In the genomic region with DNA sequence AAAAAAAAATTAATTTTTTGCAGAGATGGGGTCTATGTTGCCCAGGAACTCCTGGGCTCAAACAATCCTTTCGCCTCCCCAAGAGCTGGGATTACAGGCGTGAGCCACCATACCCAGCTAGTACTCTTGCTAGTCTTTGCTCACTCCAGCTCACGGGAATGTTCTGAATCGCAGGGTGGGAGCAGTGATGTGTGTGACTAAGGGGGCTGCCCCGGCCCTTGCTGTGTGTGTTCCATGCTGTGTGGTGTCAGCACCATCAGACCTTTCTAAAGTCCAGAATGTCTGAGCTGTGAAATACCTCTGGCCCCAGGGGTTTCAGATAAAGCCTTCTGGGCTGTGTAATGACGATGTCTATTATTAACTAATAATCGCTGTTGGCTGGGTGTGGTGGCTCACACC, we compare ENCODE assay signal across 30 cellular contexts. TPM values are rescaled to one million over a fixed set of nuclear protein-coding genes. Genes with fewer than 3 reads are reported as not detected.
"Had no signal": no experiment of that assay in that cellular context is flagged by ENCODE, and none has a peak within 500 bp of the region (broad histone marks: within the 10 kb centered on the region; RNA-seq: fewer than 3 reads in every experiment).

No MANE protein-coding gene starts in this region.

- DNase-seq: activated CD4-positive, alpha-beta T cell treated with anti-CD3 and anti-CD28 coated beads for 36 hours; activated CD4-positive, CD25-positive, alpha-beta regulatory T cell; activated CD8-positive, alpha-beta memory T cell treated with anti-CD3 and anti-CD28 coated beads, Interleukin-2, amount 10 ng/mL, durations not matched to agents 7 days and 5 days; activated CD8-positive, alpha-beta T cell treated with anti-CD3 and anti-CD28 coated beads, Interleukin-2, amount 10 ng/mL, durations not matched to agents 7 days and 5 days; activated naive CD8-positive, alpha-beta T cell treated with anti-CD3 and anti-CD28 coated beads, Interleukin-2, amount 50 U/mL, for 24 hours; amygdala; central memory CD4-positive, alpha-beta T cell; foreskin fibroblast; heart left ventricle; hypothalamus; naive B cell; nephron progenitor cell; pancreas; retina; sigmoid colon; small intestine; stimulated activated CD4-positive, alpha-beta T cell treated with anti-CD3 and anti-CD28 coated beads, Interleukin-1b, Interleukin-23, amount 100 ng/mL, for 48 hours; stimulated activated naive B cell treated with anti-CD40 and anti-IgM and Interleukin-4, amounts not matched to agents 10 μg/mL and 1 μg/mL and 100 μg/mL, for 72 hours; stomach; T1000; tibial artery; upper lobe of right lung had no signal

- H3K9me3 ChIP-seq: breast epithelium, heart left ventricle, pancreas, prostate gland, sigmoid colon, stomach, tibial artery, upper lobe of right lung had no signal

- H3K27me3 ChIP-seq: pancreas, upper lobe of right lung had no signal

- ATAC-seq: activated CD4-positive, alpha-beta T cell treated with anti-CD3 and anti-CD28 coated beads for 36 hours; activated CD8-positive, alpha-beta memory T cell treated with anti-CD3 and anti-CD28 coated beads, Interleukin-2, amount 10 ng/mL, durations not matched to agents 7 days and 5 days; activated CD8-positive, alpha-beta T cell treated with anti-CD3 and anti-CD28 coated beads, Interleukin-2, amount 10 ng/mL, durations not matched to agents 7 days and 5 days; activated naive CD8-positive, alpha-beta T cell treated with anti-CD3 and anti-CD28 coated beads, Interleukin-2, amount 50 U/mL, for 24 hours; esophagus mucosa; heart left ventricle; upper lobe of right lung had no signal

- H3K4me1 ChIP-seq: breast epithelium, heart left ventricle, pancreas, prostate gland, sigmoid colon, upper lobe of right lung had no signal

- FAIRE-seq: endothelial cell of umbilical vein, pancreas, small intestine had no signal

- H3K27ac ChIP-seq: breast epithelium, heart left ventricle, pancreas, prostate gland, sigmoid colon, stomach, tibial artery, upper lobe of right lung had no signal

- H3K4me3 ChIP-seq: breast epithelium, heart left ventricle, pancreas, prostate gland, sigmoid colon, stomach, tibial artery, upper lobe of right lung had no signal

- H3K36me3 ChIP-seq: breast epithelium had no signal

RNA-seq across cellular contexts. Expression of a gene that starts 2.6 kb away (rescaled TPM):
- total RNA-seq: activated CD4-positive, alpha-beta T cell treated with anti-CD3 and anti-CD28 coated beads for 36 hours; activated CD8-positive, alpha-beta memory T cell treated with anti-CD3 and anti-CD28 coated beads, Interleukin-2, amount 10 ng/mL, durations not matched to agents 7 days and 5 days; activated CD8-positive, alpha-beta T cell treated with anti-CD3 and anti-CD28 coated beads, Interleukin-2, amount 10 ng/mL, durations not matched to agents 7 days and 5 days; activated T-helper 2 cell treated with anti-CD3 and anti-CD28 coated beads, Interferon-gamma antibody, Interleukin-2, Interleukin-4, amounts not matched to agents 10 μg/mL and 5 μg/mL and 100 μg/mL, durations not matched to agents 14 hours and 24 hours and 36 hours; breast epithelium; endothelial cell of umbilical vein; esophagus mucosa; heart left ventricle; kidney epithelial cell; mesothelial cell of epicardium; pancreas; prostate gland; sigmoid colon; stomach; upper lobe of right lung had no signal
- polyA plus RNA-seq: endothelial cell of umbilical vein, heart left ventricle, pancreas, sigmoid colon, small intestine, stomach had no signal

RNA-seq across cellular contexts. Expression of a gene that starts 22.6 kb away (rescaled TPM):
- total RNA-seq: activated CD4-positive, alpha-beta T cell treated with anti-CD3 and anti-CD28 coated beads for 36 hours; activated CD8-positive, alpha-beta memory T cell treated with anti-CD3 and anti-CD28 coated beads, Interleukin-2, amount 10 ng/mL, durations not matched to agents 7 days and 5 days; activated CD8-positive, alpha-beta T cell treated with anti-CD3 and anti-CD28 coated beads, Interleukin-2, amount 10 ng/mL, durations not matched to agents 7 days and 5 days; activated T-helper 2 cell treated with anti-CD3 and anti-CD28 coated beads, Interferon-gamma antibody, Interleukin-2, Interleukin-4, amounts not matched to agents 10 μg/mL and 5 μg/mL and 100 μg/mL, durations not matched to agents 14 hours and 24 hours and 36 hours; breast epithelium; endothelial cell of umbilical vein; esophagus mucosa; heart left ventricle; kidney epithelial cell; lower leg skin; mesothelial cell of epicardium; pancreas; prostate gland; sigmoid colon; stomach; upper lobe of right lung had no signal
- polyA plus RNA-seq: endothelial cell of umbilical vein, heart left ventricle, pancreas, sigmoid colon, small intestine, stomach had no signal

RNA-seq across cellular contexts. Expression of a gene that starts 30.7 kb away (rescaled TPM):
- total RNA-seq: endothelial cell of umbilical vein, kidney epithelial cell, sigmoid colon had no signal

RNA-seq across cellular contexts. Expression of a gene that starts 40.5 kb away (rescaled TPM):
- total RNA-seq: activated CD4-positive, alpha-beta T cell treated with anti-CD3 and anti-CD28 coated beads for 36 hours; activated CD8-positive, alpha-beta memory T cell treated with anti-CD3 and anti-CD28 coated beads, Interleukin-2, amount 10 ng/mL, durations not matched to agents 7 days and 5 days; activated CD8-positive, alpha-beta T cell treated with anti-CD3 and anti-CD28 coated beads, Interleukin-2, amount 10 ng/mL, durations not matched to agents 7 days and 5 days; activated T-helper 2 cell treated with anti-CD3 and anti-CD28 coated beads, Interferon-gamma antibody, Interleukin-2, Interleukin-4, amounts not matched to agents 10 μg/mL and 5 μg/mL and 100 μg/mL, durations not matched to agents 14 hours and 24 hours and 36 hours; breast epithelium; endothelial cell of umbilical vein; esophagus mucosa; heart left ventricle; kidney epithelial cell; lower leg skin; mesothelial cell of epicardium; pancreas; sigmoid colon; stomach; upper lobe of right lung had no signal
- polyA plus RNA-seq: endothelial cell of umbilical vein, heart left ventricle, small intestine, stomach had no signal
